8 cellular contexts compared by ENCODE assay signal in the genomic region with DNA sequence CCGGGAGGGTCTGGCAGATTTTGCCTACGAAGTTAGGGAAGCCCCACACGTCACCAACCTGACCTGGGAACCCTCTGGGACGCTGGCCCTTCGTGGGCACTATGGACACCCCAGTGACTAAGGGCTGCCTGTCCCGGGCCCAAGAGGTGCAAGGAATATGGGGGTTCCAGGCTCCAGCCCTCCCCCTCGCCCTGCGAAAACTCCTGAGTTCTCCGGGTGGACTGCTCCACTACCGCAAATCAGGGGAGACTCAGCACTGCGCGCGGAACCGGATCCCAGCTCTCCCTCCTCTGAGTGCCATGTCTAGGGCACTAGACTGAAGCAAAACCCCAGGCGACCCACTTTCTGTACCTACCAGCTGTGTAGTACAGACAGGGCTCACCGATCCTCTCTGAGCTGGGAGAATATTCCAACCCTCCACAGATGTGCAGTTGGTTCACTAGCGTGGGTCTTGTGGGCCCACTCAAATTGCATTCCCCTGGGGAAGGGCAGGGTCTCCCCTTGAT. TPM values are rescaled to one million over a fixed set of nuclear protein-coding genes. Genes with fewer than 3 reads are reported as not detected.
DNase-seq lines count a peak whose midpoint lies in the region; ATAC-seq and TF ChIP-seq lines count a peak whose summit lies in the region.

TSS of gene ARL5C (minus strand) at position 318 of the 506 bp plus-strand sequence. CDS start 401 bp downstream, outside the sequence.

- in situ Hi-C loops in ACHN (cut with HindIII; ENCODE audit: low pct_ligation_motif_present, low pct_unique_long_range_greater_than_20kb, low sequenced_read_pairs): no loop called here

- peaks cover 22 to 34% (median 29%) of the 10 kb centered on the region in 7 donors for H3K4me1 Mint-ChIP-seq in naive thymus-derived CD4-positive, alpha-beta T cell

- H3K36me3 Mint-ChIP-seq in naive thymus-derived CD4-positive, alpha-beta T cell: peaks cover 0 to 1% (median 0%) of the 10 kb centered on the region in 5 donors

- CTCF ChIA-PET in naive thymus-derived CD4-positive, alpha-beta T cell (lab: Charles Lee): interaction anchor here (0.5 to 3.7 kb wide), 8 partner anchors 8 to 182 kb away, joined by 3 to 35 read pairs (median 4); partner anchors contain the start of gene PLXDC1

- H3K36me3 ChIP-seq in right atrium auricular region: no peaks in the 10 kb centered on the region
- H3K36me3 ChIP-seq in duodenal mucosa (ENCODE audit: control insufficient read depth in 1 of 2, insufficient read depth in 2 of 2, low read length in 2 of 2): no peaks in the 10 kb centered on the region
- no peaks in the 10 kb centered on the region for H3K36me3 ChIP-seq in naive thymus-derived CD4-positive, alpha-beta T cell (ENCODE audit: control insufficient read depth in 2 of 3, insufficient read depth in 3 of 3, low read length in 3 of 3)

- H3K27ac Mint-ChIP-seq in naive thymus-derived CD4-positive, alpha-beta T cell: peak within 1 kb of the TSS in 6 of 9 donors; percentile 3 to 71 (median 50)

- ATAC-seq in left cardiac atrium: no peak
- ATAC-seq in naive thymus-derived CD4-positive, alpha-beta T cell: no peak

- POLR2A ChIA-PET in naive thymus-derived CD4-positive, alpha-beta T cell (lab: Charles Lee): interaction anchor here (1.4 to 2.8 kb wide), 5 partner anchors 9 to 34 kb away, joined by 4 to 17 read pairs (median 8); partner anchors contain the start of gene RPL19

- peaks cover 0 to 4% (median 0%) of the 10 kb centered on the region in 11 donors for H3K9me3 Mint-ChIP-seq in naive thymus-derived CD4-positive, alpha-beta T cell

- DNase-seq in right atrium auricular region (ENCODE audit: low spot score) (no peak), left cardiac atrium (no peak), ureter (ENCODE audit: low spot score) (no peak), AG08395 (ENCODE audit: low spot score) (no peak), posterior cingulate gyrus (no peak), ACHN (no peak)
- no peak for DNase-seq in naive thymus-derived CD4-positive, alpha-beta T cell

- H3K27me3 Mint-ChIP-seq in naive thymus-derived CD4-positive, alpha-beta T cell: peaks cover 0 to 41% (median 22%) of the 10 kb centered on the region in 5 donors

- H3K27me3 ChIP-seq in right atrium auricular region: no peaks in the 10 kb centered on the region
- H3K27me3 ChIP-seq in duodenal mucosa (ENCODE audit: control insufficient read depth in 1 of 2, insufficient read depth in 2 of 2, low read length in 2 of 2): no peaks in the 10 kb centered on the region
- H3K27me3 ChIP-seq in naive thymus-derived CD4-positive, alpha-beta T cell (ENCODE audit: control insufficient read depth in 2 of 2, insufficient read depth in 2 of 2, low read length in 2 of 2): no peaks in the 10 kb centered on the region

- peak within 1 kb of the TSS; percentile 49 to 60 for H3K9ac ChIP-seq in duodenal mucosa (ENCODE audit: low read depth in 1 of 2, low read length in 2 of 2)

- intact Hi-C loops in left cardiac atrium (cut with DNase I) (no loop called here), posterior cingulate gyrus (cut with DNase I) (no loop called here)
- intact Hi-C loops in naive thymus-derived CD4-positive, alpha-beta T cell (cut with micrococcal nuclease): loop anchor here in 1 of 2 donors (10.0 kb wide), 1 partner anchor 69 kb away; no protein-coding TSS in a partner anchor

- no peaks in the 10 kb centered on the region for H3K9me3 ChIP-seq in right atrium auricular region
- H3K9me3 ChIP-seq in duodenal mucosa (ENCODE audit: control insufficient read depth in 1 of 2, low read length in 2 of 2): no peaks in the 10 kb centered on the region
- no peaks in the 10 kb centered on the region for H3K9me3 ChIP-seq in naive thymus-derived CD4-positive, alpha-beta T cell (ENCODE audit: control insufficient read depth in 2 of 3, low read length in 3 of 3)

- no peak for TF ChIP-seq CTCF in right atrium auricular region (IDR thresholded peaks at IDR 0.05)

- peaks cover 0 to 34% of the 10 kb centered on the region in 2 donors for H3K4me1 ChIP-seq in right atrium auricular region
- H3K4me1 ChIP-seq in duodenal mucosa (ENCODE audit: control insufficient read depth in 1 of 2, insufficient read depth in 2 of 2, low read length in 2 of 2): peaks cover 18 to 21% of the 10 kb centered on the region in 2 donors
- H3K4me1 ChIP-seq in naive thymus-derived CD4-positive, alpha-beta T cell (ENCODE audit: control insufficient read depth in 2 of 2, insufficient read depth in 2 of 2, low read length in 2 of 2): peaks cover 8 to 15% of the 10 kb centered on the region in 2 donors

- H3K4me3 ChIP-seq in right atrium auricular region (peak within 1 kb of the TSS; percentile 46 to 54), duodenal mucosa (ENCODE audit: low read depth in 1 of 2, low read length in 2 of 2) (peak within 1 kb of the TSS; percentile 79 to 81)
- peak within 1 kb of the TSS; percentile 81 for H3K4me3 ChIP-seq in naive thymus-derived CD4-positive, alpha-beta T cell (ENCODE audit: low read length)

- H3K27ac ChIP-seq in right atrium auricular region (peak within 1 kb of the TSS; percentile 6 to 54), duodenal mucosa (ENCODE audit: low read depth, low read length) (no peak within 1 kb of the TSS)
- peak within 1 kb of the TSS; percentile 51 for H3K27ac ChIP-seq in naive thymus-derived CD4-positive, alpha-beta T cell (ENCODE audit: low read depth, low read length)

- H3K4me3 Mint-ChIP-seq in naive thymus-derived CD4-positive, alpha-beta T cell: peak within 1 kb of the TSS; percentile 88 to 98 (median 92)

RNA-seq across cellular contexts. Expression of gene ARL5C, which starts in this region (rescaled TPM):
- total RNA-seq in right atrium auricular region (not detected), left cardiac atrium (not detected), ureter (not detected)
- total RNA-seq in naive thymus-derived CD4-positive, alpha-beta T cell: under 1 TPM in 2 of 5 experiments, not detected in 3; 0.34 to 0.78 TPM
- under 1 TPM in 1 of 2 donors, not detected in 1; 0.15 TPM for polyA plus RNA-seq in naive thymus-derived CD4-positive, alpha-beta T cell
